In the genomic region with DNA sequence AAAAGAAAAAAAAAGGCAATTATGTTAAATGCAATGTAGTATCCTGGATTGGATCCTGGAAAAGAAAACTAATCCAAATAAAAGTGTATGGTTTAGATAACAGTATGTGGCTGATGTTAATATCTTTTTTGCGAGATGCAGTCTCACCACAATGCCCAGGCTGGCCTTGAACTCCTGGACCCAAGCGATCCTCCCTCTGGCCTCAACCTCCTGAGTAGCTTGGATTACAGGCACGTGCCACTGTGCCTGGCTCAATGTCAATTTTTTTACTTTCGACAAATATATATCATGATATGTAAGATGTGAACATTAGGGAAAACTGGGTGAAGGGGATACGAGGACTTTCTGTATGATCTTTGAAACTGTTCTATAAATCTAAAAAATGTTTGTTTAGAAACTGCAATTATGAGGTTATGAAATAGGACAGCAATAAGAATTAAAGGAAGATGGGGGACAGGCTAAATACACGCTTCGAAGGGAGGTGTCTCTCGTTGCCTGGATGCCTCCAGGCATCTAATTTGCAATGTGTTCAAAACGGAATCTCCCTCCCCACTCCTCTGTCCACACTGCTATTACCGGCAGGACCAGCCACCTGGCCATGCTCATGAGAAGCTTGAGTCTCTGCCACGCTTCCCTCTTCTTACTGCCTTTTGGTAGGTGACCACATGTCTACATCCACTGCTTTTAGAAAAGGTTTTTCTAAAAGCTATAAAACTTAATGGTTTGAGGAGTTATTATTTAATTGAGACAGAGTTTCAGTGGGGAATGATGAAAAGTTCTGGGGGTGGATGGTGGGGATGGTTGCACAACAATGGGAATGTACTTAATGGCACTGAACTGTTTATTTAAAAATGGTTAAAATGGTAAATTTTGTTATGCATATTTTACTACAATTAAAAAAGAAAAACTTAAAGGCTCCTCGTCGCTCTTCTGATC, we compare ENCODE assay signal across 19 cellular contexts. TPM values are rescaled to one million over a fixed set of nuclear protein-coding genes. Genes with fewer than 3 reads are reported as not detected.
DNase-seq lines count a peak whose midpoint lies in the region; ATAC-seq, FAIRE-seq and TF ChIP-seq lines count a peak whose summit lies in the region.
"Had no signal": no experiment of that assay in that cellular context is flagged by ENCODE, and none has a peak within 500 bp of the region (broad histone marks: within the 10 kb centered on the region; RNA-seq: fewer than 3 reads in every experiment).

No MANE protein-coding gene starts in this region.

- DNase-seq in cardiac septum (ENCODE audit: low spot score): peak; percentile 24
- DNase-seq in heart left ventricle: no peak
- DNase-seq in NCI-H146 (lab: John Stamatoyannopoulos, UW): peak; percentile 74
- DNase-seq in K562 (ENCODE audit: extremely low read depth in 1 of 4, low spot score in 3 of 4): no peak
- no peak for DNase-seq in natural killer cell treated with Interleukin-12 subunit alpha and Interleukin-12 subunit beta and Interleukin-15 and Interleukin-18, amount 100 ng/mL, for 72 hours (ENCODE audit: low spot score)
- DNase-seq: DMS79, GF-D8, GOT3, MV-4-11, NCI-H1436, NCI-H2107, NCI-H446 treated with DMSO at 0.1 percent for 48 hours had no signal

- ATAC-seq in heart left ventricle (no peak), K562 (no peak), HG02759 (IDR thresholded peaks at IDR 0.05; ENCODE audit: unreplicated experiment) (no peak), HG03432 (IDR thresholded peaks at IDR 0.05; ENCODE audit: unreplicated experiment) (no peak)
- ATAC-seq in natural killer cell treated with Interleukin-12 subunit alpha and Interleukin-12 subunit beta and Interleukin-15 and Interleukin-18, amount 100 ng/mL, for 72 hours: no peak

- in situ Hi-C loops in K562 (cut with MboI): no loop called here

- 71 to 76% (median 73%) methylated on average over 13 of the region's 13 CpGs for WGBS in heart left ventricle, 4 donors
- 75% methylated on average over 13 of the region's 13 CpGs for WGBS in K562 (ENCODE audit: insufficient coverage, low coverage, missing lambda C conversion rate)

- H3K36me3 ChIP-seq in heart left ventricle (no peaks in the 10 kb centered on the region), K562 (ENCODE audit: control insufficient read depth, insufficient read depth, low read length) (peaks cover 16% of the 10 kb centered on the region; the same call in 2 of the 3 replicates)
- H3K36me3 ChIP-seq: SJSA1 had no signal

- H3K4me3 ChIP-seq in heart left ventricle: no peak overlapping the region
- H3K4me3 ChIP-seq in K562: no peak overlapping the region
- H3K4me3 ChIP-seq: SJSA1 had no signal

- CTCF ChIA-PET in K562 (lab: Yijun Ruan, JAX; ENCODE audit: low intra/inter-chr PET ratio): no interaction called here

- H3K4me1 Mint-ChIP-seq in natural killer cell treated with Interleukin-12 subunit alpha and Interleukin-12 subunit beta and Interleukin-15 and Interleukin-18, amount 100 ng/mL, for 72 hours (ENCODE audit: low read depth in 2 of 2): peaks cover 37 to 42% of the 10 kb centered on the region in 2 donors

- TF ChIP-seq POLR2A in heart left ventricle (IDR thresholded peaks at IDR 0.05): no peak
- TF ChIP-seq POLR2A in K562 (conservative IDR thresholded peaks at IDR 0.05): no peak

- peaks cover 83% of the 10 kb centered on the region for H3K79me2 ChIP-seq in K562 (ENCODE audit: control insufficient read depth, insufficient read depth, low read length)

- no peak overlapping the region for H2AFZ ChIP-seq in K562 (ENCODE audit: low read depth, low read length)

- H3K9ac ChIP-seq in K562 (ENCODE audit: insufficient read depth in 1 of 2, low read depth in 2 of 2, low read length in 2 of 2): no peak overlapping the region

- no peak for TF ChIP-seq EP300 in K562 (IDR thresholded peaks at IDR 0.05; ENCODE audit: low read length)

- no TSS peak for BruUV-seq in K562 (replicated peaks; lab: Mats Ljungman, UMichigan)

- no peaks in the 10 kb centered on the region for H3K27me3 Mint-ChIP-seq in natural killer cell treated with Interleukin-12 subunit alpha and Interleukin-12 subunit beta and Interleukin-15 and Interleukin-18, amount 100 ng/mL, for 72 hours

- H3K27ac ChIP-seq in heart left ventricle: peak overlapping the region in 1 of 12 donors; percentile 30
- H3K27ac ChIP-seq in K562 (ENCODE audit: extremely low read depth, low read depth, low read length): no peak overlapping the region
- H3K27ac ChIP-seq: RWPE1, SJSA1 had no signal

- H3K9me3 ChIP-seq in heart left ventricle (no peaks in the 10 kb centered on the region), K562 (replicated peaks; ENCODE audit: control insufficient read depth, insufficient read depth, low read depth, low read length) (no peaks in the 10 kb centered on the region)
- H3K9me3 ChIP-seq: SJSA1 had no signal

- H3K9me3 Mint-ChIP-seq in natural killer cell treated with Interleukin-12 subunit alpha and Interleukin-12 subunit beta and Interleukin-15 and Interleukin-18, amount 100 ng/mL, for 72 hours: no peaks in the 10 kb centered on the region
- H3K9me3 Mint-ChIP-seq: CD14-positive monocyte had no signal

- intact Hi-C loops in cardiac septum (cut with DNase I): no loop called here
- intact Hi-C loops in heart left ventricle (cut with DNase I): no loop called here
- intact Hi-C loops in K562 (cut with micrococcal nuclease): no loop called here

- peak; percentile 37 for FAIRE-seq in K562 (lab: Jason Lieb, UNC)

- peaks cover 3% of the 10 kb centered on the region for H3K9me1 ChIP-seq in K562 (ENCODE audit: control insufficient read depth, insufficient read depth, low read length)

- TF ChIP-seq RAD21 in K562 (CRISPR knock-in tag; conservative IDR thresholded peaks at IDR 0.05 in 1 of 2, IDR thresholded peaks at IDR 0.05 in 1 of 2): no peak

- H3K27ac Mint-ChIP-seq in natural killer cell treated with Interleukin-12 subunit alpha and Interleukin-12 subunit beta and Interleukin-15 and Interleukin-18, amount 100 ng/mL, for 72 hours: no peak overlapping the region

- H3K27me3 ChIP-seq in heart left ventricle (no peaks in the 10 kb centered on the region), K562 (ENCODE audit: control insufficient read depth in 2 of 2, insufficient read depth in 2 of 2, low read length in 2 of 2) (no peaks in the 10 kb centered on the region)
- H3K27me3 ChIP-seq: SJSA1 had no signal

- POLR2A ChIA-PET in K562 (lab: Yijun Ruan, JAX): interaction anchor here (0.6 to 0.7 kb wide), 2 partner anchors 12 to 13 kb away, joined by 3 read pairs; no protein-coding TSS in a partner anchor

- no peak for TF ChIP-seq CTCF in heart left ventricle (IDR thresholded peaks at IDR 0.05)
- TF ChIP-seq CTCF in K562 (IDR thresholded peaks at IDR 0.05 in 2 of 3, conservative IDR thresholded peaks at IDR 0.05 in 1 of 3; ENCODE audit: insufficient read depth in 2 of 3, low read depth in 1 of 3, low read length in 3 of 3): no peak

- peaks cover 0 to 72% (median 34%) of the 10 kb centered on the region in 12 donors for H3K4me1 ChIP-seq in heart left ventricle
- peaks cover 31 to 35% of the 10 kb centered on the region in 2 experiments for H3K4me1 ChIP-seq in K562 (replicated peaks in 1 of 2; ENCODE audit: control insufficient read depth in 2 of 2, insufficient read depth in 2 of 2, low read length in 2 of 2)

- no peak overlapping the region for H3K4me2 ChIP-seq in K562 (ENCODE audit: insufficient read depth, low read length)

- H3K36me3 Mint-ChIP-seq in natural killer cell treated with Interleukin-12 subunit alpha and Interleukin-12 subunit beta and Interleukin-15 and Interleukin-18, amount 100 ng/mL, for 72 hours: no peaks in the 10 kb centered on the region

- no peak overlapping the region for H3K4me3 Mint-ChIP-seq in natural killer cell treated with Interleukin-12 subunit alpha and Interleukin-12 subunit beta and Interleukin-15 and Interleukin-18, amount 100 ng/mL, for 72 hours
- H3K4me3 Mint-ChIP-seq: CD14-positive monocyte had no signal

- peaks cover 7% of the 10 kb centered on the region; the same call in 1 of the 2 replicates for H4K20me1 ChIP-seq in K562 (replicated peaks; ENCODE audit: control insufficient read depth, insufficient read depth, low read length)

RNA-seq across cellular contexts. Expression of a gene that starts 15.2 kb away (rescaled TPM):
- 31.1 TPM for total RNA-seq in cardiac septum
- 10 to 100 TPM; 23.0 to 36.1 (median 31.8) TPM for total RNA-seq in heart left ventricle
- 10 to 100 TPM; 16.0 to 19.3 TPM for polyA plus RNA-seq in heart left ventricle
- total RNA-seq in K562 (2011; cell fraction: chromatin; rRNA removed; ENCODE audit: low replicate concordance): 48.0 and 101 TPM in 2 replicates
- 46.3 and 49.0 TPM in 2 replicates for total RNA-seq in K562 (2011; cell fraction: nucleolus; rRNA removed)
- 34.9 and 41.1 TPM in 2 replicates for total RNA-seq in K562 (2011; cell fraction: nucleoplasm; rRNA removed)
- total RNA-seq in K562 (2014; rRNA removed): 20.5 and 21.6 TPM in 2 replicates
- 8.8 and 10.0 TPM in 2 replicates for total RNA-seq in K562 (2014; rRNA removed; fragmentation: Illumina TruSeq; extraction: Trizol)
- total RNA-seq in K562 (2015; rRNA removed; fragmentation: Illumina TruSeq; extraction: Trizol): 13.3 and 15.6 TPM in 2 replicates
- total RNA-seq in K562 (2021): 36.8 and 39.7 TPM in 2 replicates
- polyA plus RNA-seq in K562 (2011; rRNA removed): 12.6 and 20.8 TPM in 2 replicates
- 9.9 and 13.8 TPM in 2 replicates for polyA plus RNA-seq in K562 (2011; cell fraction: cytosol; rRNA removed)
- polyA plus RNA-seq in K562 (2011; cell fraction: nucleus; rRNA removed): 60.0 and 60.8 TPM in 2 replicates
- polyA plus RNA-seq in K562 (2012): 24.4 and 24.9 TPM in 2 replicates
- 24.5 and 25.4 TPM in 2 replicates for polyA plus RNA-seq in K562 (2014; fragmentation: Illumina TruSeq; extraction: Trizol)
- 1 to 10 TPM; 1.6 to 1.7 TPM for polyA plus RNA-seq in K562 (2014; fragmentation: Nextera tagmentation; extraction: Ambion mirVana)
- polyA plus RNA-seq in K562 (2014; rRNA removed): 15.6 and 22.1 TPM in 2 replicates
- polyA minus RNA-seq in K562 (2011; rRNA and poly(A)+ RNA removed): 56.4 and 69.3 TPM in 2 replicates
- 26.6 and 31.1 TPM in 2 replicates for polyA minus RNA-seq in K562 (2011; cell fraction: cytosol; rRNA and poly(A)+ RNA removed)
- 11.0 and 22.8 TPM in 2 replicates for polyA minus RNA-seq in K562 (2011; cell fraction: nucleus; rRNA and poly(A)+ RNA removed)
- total RNA-seq in natural killer cell treated with Interleukin-12 subunit alpha and Interleukin-12 subunit beta and Interleukin-15 and Interleukin-18, amount 100 ng/mL, for 72 hours: 10 to 100 TPM; 46.7 to 66.9 TPM

RNA-seq across cellular contexts. Expression of a gene that starts 29.7 kb away (rescaled TPM):
- not detected for total RNA-seq in cardiac septum
- total RNA-seq in heart left ventricle: not detected
- under 1 TPM in 1 of 2 donors, not detected in 1; 0.19 TPM for polyA plus RNA-seq in heart left ventricle
- total RNA-seq in K562 (2011; cell fraction: chromatin; rRNA removed; ENCODE audit: low replicate concordance): not detected in 2 replicates
- not detected in 2 replicates for total RNA-seq in K562 (2011; cell fraction: nucleolus; rRNA removed)
- total RNA-seq in K562 (2011; cell fraction: nucleoplasm; rRNA removed): not detected in 2 replicates
- total RNA-seq in K562 (2014; rRNA removed): not detected in 2 replicates
- total RNA-seq in K562 (2014; rRNA removed; fragmentation: Illumina TruSeq; extraction: Trizol): not detected in 2 replicates
- total RNA-seq in K562 (2015; rRNA removed; fragmentation: Illumina TruSeq; extraction: Trizol): not detected in 2 replicates
- not detected in 2 replicates for total RNA-seq in K562 (2021)
- polyA plus RNA-seq in K562 (2011; rRNA removed): not detected in 2 replicates
- not detected in 2 replicates for polyA plus RNA-seq in K562 (2011; cell fraction: cytosol; rRNA removed)
- not detected in 2 replicates for polyA plus RNA-seq in K562 (2011; cell fraction: nucleus; rRNA removed)
- polyA plus RNA-seq in K562 (2012): not detected in 2 replicates
- not detected in 2 replicates for polyA plus RNA-seq in K562 (2014; fragmentation: Illumina TruSeq; extraction: Trizol)
- polyA plus RNA-seq in K562 (2014; fragmentation: Nextera tagmentation; extraction: Ambion mirVana): not detected
- not detected in 2 replicates for polyA plus RNA-seq in K562 (2014; rRNA removed)
- not detected in 2 replicates for polyA minus RNA-seq in K562 (2011; rRNA and poly(A)+ RNA removed)
- not detected in 2 replicates for polyA minus RNA-seq in K562 (2011; cell fraction: cytosol; rRNA and poly(A)+ RNA removed)
- not detected in 2 replicates for polyA minus RNA-seq in K562 (2011; cell fraction: nucleus; rRNA and poly(A)+ RNA removed)
- under 1 TPM in 1 of 2 donors, not detected in 1; 0.78 TPM for total RNA-seq in natural killer cell treated with Interleukin-12 subunit alpha and Interleukin-12 subunit beta and Interleukin-15 and Interleukin-18, amount 100 ng/mL, for 72 hours
- total RNA-seq: A673, OCI-LY7, SJSA1 had no signal
- polyA plus RNA-seq: CD14-positive monocyte had no signal

RNA-seq across cellular contexts. Expression of a gene that starts 53.3 kb away (rescaled TPM):
- total RNA-seq in cardiac septum (11.0 TPM), heart left ventricle (10 to 100 TPM in 3 of 9 donors, 1 to 10 TPM in 6; 2.6 to 13.8 (median 4.6) TPM), K562 (2014; rRNA removed) (60.3 and 69.6 TPM in 2 replicates), K562 (2014; rRNA removed; fragmentation: Illumina TruSeq; extraction: Trizol) (5.6 and 8.0 TPM in 2 replicates), K562 (2015; rRNA removed; fragmentation: Illumina TruSeq; extraction: Trizol) (14.1 and 14.9 TPM in 2 replicates), K562 (2021) (56.2 and 58.2 TPM in 2 replicates)
- polyA plus RNA-seq in heart left ventricle (10 to 100 TPM in 1 of 2 donors, 1 to 10 TPM in 1; 2.6 to 20.5 TPM), K562 (2011; rRNA removed) (20.2 and 21.6 TPM in 2 replicates), K562 (2014; fragmentation: Illumina TruSeq; extraction: Trizol) (14.5 and 25.0 TPM in 2 replicates), K562 (2014; fragmentation: Nextera tagmentation; extraction: Ambion mirVana) (1 to 10 TPM in 1 of 2 experiments, under 1 TPM in 1; 0.21 to 1.9 TPM), K562 (2014; rRNA removed) (45.3 and 51.4 TPM in 2 replicates)
- total RNA-seq in K562 (2011; cell fraction: chromatin; rRNA removed; ENCODE audit: low replicate concordance): 17.0 and 55.7 TPM in 2 replicates
- 66.3 and 72.5 TPM in 2 replicates for total RNA-seq in K562 (2011; cell fraction: nucleolus; rRNA removed)
- total RNA-seq in K562 (2011; cell fraction: nucleoplasm; rRNA removed): 31.6 and 33.4 TPM in 2 replicates
- polyA plus RNA-seq in K562 (2011; cell fraction: cytosol; rRNA removed): 25.9 and 63.1 TPM in 2 replicates
- polyA plus RNA-seq in K562 (2011; cell fraction: nucleus; rRNA removed): 93.7 and 187 TPM in 2 replicates
- 26.8 and 28.6 TPM in 2 replicates for polyA plus RNA-seq in K562 (2012)
- 3.0 and 8.2 TPM in 2 replicates for polyA minus RNA-seq in K562 (2011; rRNA and poly(A)+ RNA removed)
- polyA minus RNA-seq in K562 (2011; cell fraction: cytosol; rRNA and poly(A)+ RNA removed): 11.8 and 12.5 TPM in 2 replicates
- 19.1 and 19.3 TPM in 2 replicates for polyA minus RNA-seq in K562 (2011; cell fraction: nucleus; rRNA and poly(A)+ RNA removed)
- 10 to 100 TPM; 13.9 to 14.5 TPM for total RNA-seq in natural killer cell treated with Interleukin-12 subunit alpha and Interleukin-12 subunit beta and Interleukin-15 and Interleukin-18, amount 100 ng/mL, for 72 hours

Comparison
In these comparisons a context has a peak if more than half of its experiments do, and no peak if none do; other contexts are left out.
1. DNase-seq: peak in cardiac septum (single experiment) and NCI-H146 (single experiment); none in heart left ventricle (0 of 5), K562 (0 of 4) and natural killer cell treated with Interleukin-12 subunit alpha and Interleukin-12 subunit beta and Interleukin-15 and Interleukin-18, amount 100 ng/mL, for 72 hours (single experiment).